In genomic region chr17:44218344-44219125, GRCh38 we compare ENCODE assay signal across 8 cellular contexts. TPM values are rescaled to one million over a fixed set of nuclear protein-coding genes. Genes with fewer than 3 reads are reported as not detected.
DNase-seq lines count a peak whose midpoint lies in the region; ATAC-seq and TF ChIP-seq lines count a peak whose summit lies in the region.

No MANE protein-coding gene starts in this region.

- TF ChIP-seq POLR2A in NB4 (IDR thresholded peaks at IDR 0.05; ENCODE audit: extremely low read depth, insufficient read length) (peak; percentile 29), thyroid gland (IDR thresholded peaks at IDR 0.05) (peak in 1 of 2 donors; percentile 63)

- H3K27me3 Mint-ChIP-seq in osteocyte (ENCODE audit: unreplicated experiment) = no peaks in the 10 kb centered on the region

- H3K9ac ChIP-seq in SK-N-SH = peak overlapping the region; percentile 93; the same call in 1 of the 2 replicates

- peak overlapping the region; percentile 68 for H3K4me3 Mint-ChIP-seq in osteocyte (ENCODE audit: unreplicated experiment)

- H3K9me3 Mint-ChIP-seq in activated naive CD4-positive, alpha-beta T cell treated with anti-CD3 and anti-CD28 coated beads, Interleukin-2, amount 50 U/mL, for 72 hours = no peaks in the 10 kb centered on the region
- no peaks in the 10 kb centered on the region for H3K9me3 Mint-ChIP-seq in osteocyte (ENCODE audit: unreplicated experiment)

- H3K79me2 ChIP-seq in SK-N-SH (ENCODE audit: insufficient read depth) = peaks cover 54% of the 10 kb centered on the region

- H3K4me1 Mint-ChIP-seq in osteocyte (ENCODE audit: unreplicated experiment) = peaks cover 30% of the 10 kb centered on the region

- DNase-seq in EH (ENCODE audit: low read depth) = peak; percentile 92
- DNase-seq in HCEC 1CT = peak; percentile 88
- DNase-seq in NB4 (ENCODE audit: low read depth) = peak; percentile 94
- DNase-seq in SK-N-SH = peak; percentile 95
- peak; percentile 88 to 92 for DNase-seq in activated naive CD4-positive, alpha-beta T cell treated with anti-CD3 and anti-CD28 coated beads, Interleukin-2, amount 50 U/mL, for 72 hours (ENCODE audit: low spot score in 2 of 2)
- peak; percentile 57 to 95 (median 88) for DNase-seq in head of caudate nucleus
- DNase-seq in osteocyte (ENCODE audit: extremely low spot score, unreplicated experiment) = peak; percentile 96
- DNase-seq in thyroid gland = peak; percentile 84 to 88

- POLR2A ChIA-PET in SK-N-SH (lab: Yijun Ruan, JAX) = interaction anchor here (0.8 to 2.3 kb wide), 2 partner anchors 15 to 19 kb away, joined by 3 to 9 read pairs; partner anchors contain the start of gene ATXN7L3

- H3K27ac ChIP-seq in SK-N-SH (ENCODE audit: low read depth in 2 of 2, low read length in 1 of 2) = peak overlapping the region; percentile 84 to 97
- H3K27ac ChIP-seq in thyroid gland = peak overlapping the region; percentile 97 to 99 (median 98)

- H3K36me3 ChIP-seq in SK-N-SH (replicated peaks in 1 of 2; ENCODE audit: control insufficient read depth in 1 of 2, insufficient read depth in 2 of 2, low read length in 1 of 2) (peaks cover 31 to 36% of the 10 kb centered on the region in 2 experiments), thyroid gland (peaks cover 29 to 30% of the 10 kb centered on the region in 2 donors)

- WGBS in SK-N-SH (ENCODE audit: low lambda C conversion rate) = under 1% methylated on average over 40 of the region's 90 CpGs
- WGBS in thyroid gland, 2 donors = 0 to 1% methylated on average over 19 to 39 of the region's 90 CpGs

- CTCF ChIA-PET in SK-N-SH (lab: Yijun Ruan, JAX) = interaction anchor here (0.6 to 5.7 kb wide), 14 partner anchors 8 to 734 kb away, joined by 3 to 61 read pairs (median 4); partner anchors contain the start of genes ATXN7L3, DHX8, FAM171A2 and RUNDC3A

- H3K9me2 ChIP-seq in SK-N-SH = no peaks in the 10 kb centered on the region

- TF ChIP-seq RAD21 in SK-N-SH (IDR thresholded peaks at IDR 0.05; ENCODE audit: low read length) = peak; percentile 44

- peak overlapping the region; percentile 79 for H3K4me3 ChIP-seq in NB4 (ENCODE audit: low read depth, low read length)
- H3K4me3 ChIP-seq in SK-N-SH (ENCODE audit: low read depth in 2 of 2, low read length in 1 of 2) = peak overlapping the region; percentile 70 to 91
- H3K4me3 ChIP-seq in thyroid gland (replicated peaks in 1 of 3) = peak overlapping the region in 2 of 3 donors; percentile 75 to 88

- H3F3A ChIP-seq in SK-N-SH (replicated peaks; ENCODE audit: insufficient read depth) = peaks cover 29% of the 10 kb centered on the region

- peak overlapping the region; percentile 95 for H3K4me2 ChIP-seq in SK-N-SH

- no peaks in the 10 kb centered on the region for H3K27me3 ChIP-seq in SK-N-SH (ENCODE audit: insufficient read depth)
- H3K27me3 ChIP-seq in thyroid gland = no peaks in the 10 kb centered on the region

- peak overlapping the region; percentile 46 to 95 for H3K27ac Mint-ChIP-seq in activated naive CD4-positive, alpha-beta T cell treated with anti-CD3 and anti-CD28 coated beads, Interleukin-2, amount 50 U/mL, for 72 hours
- H3K27ac Mint-ChIP-seq in osteocyte (ENCODE audit: unreplicated experiment) = peak overlapping the region; percentile 55

- H3K9me3 ChIP-seq in SK-N-SH = no peaks in the 10 kb centered on the region
- H3K9me3 ChIP-seq in thyroid gland = no peaks in the 10 kb centered on the region

- intact Hi-C loops in head of caudate nucleus (cut with DNase I) = loop anchor here (2.0 kb wide), 2 partner anchors 90 to 108 kb away; partner anchors contain the start of gene RUNDC3A
- intact Hi-C loops in thyroid gland (cut with DNase I) = loop anchor here (2.0 kb wide), 1 partner anchor 104 kb away; no protein-coding TSS in a partner anchor

- TF ChIP-seq EP300 in SK-N-SH (IDR thresholded peaks at IDR 0.05; ENCODE audit: borderline replicate concordance in 1 of 2, low read depth in 1 of 2, low read length in 1 of 2) = no peak; a peak in 1 of 4 replicates

- H3K36me3 Mint-ChIP-seq in activated naive CD4-positive, alpha-beta T cell treated with anti-CD3 and anti-CD28 coated beads, Interleukin-2, amount 50 U/mL, for 72 hours = peaks cover 33 to 44% of the 10 kb centered on the region in 2 donors
- H3K36me3 Mint-ChIP-seq in osteocyte (ENCODE audit: unreplicated experiment) = peaks cover 23% of the 10 kb centered on the region

- peak; percentile 57 to 58 for ATAC-seq in activated naive CD4-positive, alpha-beta T cell treated with anti-CD3 and anti-CD28 coated beads, Interleukin-2, amount 50 U/mL, for 72 hours

- H4K20me1 ChIP-seq in SK-N-SH (ENCODE audit: insufficient read depth) = peaks cover 31% of the 10 kb centered on the region

- TF ChIP-seq CTCF in NB4 (IDR thresholded peaks at IDR 0.05; ENCODE audit: low read depth, low read length) (peak; percentile 46), SK-N-SH (IDR thresholded peaks at IDR 0.05) (peak; percentile 75), osteocyte (IDR thresholded peaks at IDR 0.05) (peak; percentile 70), thyroid gland (IDR thresholded peaks at IDR 0.05) (peak; percentile 30 to 74 (median 44))

- H2AFZ ChIP-seq in SK-N-SH (ENCODE audit: low read depth) = no peak overlapping the region

- H3K4me1 ChIP-seq in SK-N-SH (ENCODE audit: control insufficient read depth in 1 of 2, insufficient read depth in 2 of 2, low read depth in 1 of 2, low read length in 1 of 2) (peaks cover 20 to 25% of the 10 kb centered on the region in 2 experiments), thyroid gland (peaks cover 21 to 29% of the 10 kb centered on the region in 2 donors)

TF ChIP-seq in SK-N-SH, 30 proteins besides CTCF, POLR2A, EP300 and RAD21 (continues in another document):
- TF ChIP-seq CHD2 (IDR thresholded peaks at IDR 0.05; ENCODE audit: low read length, partially characterized antibody) (peak; percentile 60), NFIC (IDR thresholded peaks at IDR 0.05; ENCODE audit: borderline replicate concordance) (0 out of 2 replicates have a peak, but pooled peaks have one; percentile 50), MXI1 (IDR thresholded peaks at IDR 0.05; ENCODE audit: low read depth, low read length) (peak; percentile 59), RXRA (IDR thresholded peaks at IDR 0.05; ENCODE audit: borderline replicate concordance, low read depth) (no peak; the same call in 1 of the 2 replicates), MEF2A (IDR thresholded peaks at IDR 0.05; ENCODE audit: borderline replicate concordance, low read depth) (no peak), TEAD4 (IDR thresholded peaks at IDR 0.05; ENCODE audit: borderline replicate concordance, insufficient read depth) (no peak), TCF12 (IDR thresholded peaks at IDR 0.05) (no peak), SIN3A (IDR thresholded peaks at IDR 0.05; ENCODE audit: borderline replicate concordance, low read depth, low read length) (peak; percentile 45; the same call in 1 of the 2 replicates), FOXJ3 (CRISPR knock-in tag; IDR thresholded peaks at IDR 0.05) (no peak)
- TF ChIP-seq, protein P1, sequence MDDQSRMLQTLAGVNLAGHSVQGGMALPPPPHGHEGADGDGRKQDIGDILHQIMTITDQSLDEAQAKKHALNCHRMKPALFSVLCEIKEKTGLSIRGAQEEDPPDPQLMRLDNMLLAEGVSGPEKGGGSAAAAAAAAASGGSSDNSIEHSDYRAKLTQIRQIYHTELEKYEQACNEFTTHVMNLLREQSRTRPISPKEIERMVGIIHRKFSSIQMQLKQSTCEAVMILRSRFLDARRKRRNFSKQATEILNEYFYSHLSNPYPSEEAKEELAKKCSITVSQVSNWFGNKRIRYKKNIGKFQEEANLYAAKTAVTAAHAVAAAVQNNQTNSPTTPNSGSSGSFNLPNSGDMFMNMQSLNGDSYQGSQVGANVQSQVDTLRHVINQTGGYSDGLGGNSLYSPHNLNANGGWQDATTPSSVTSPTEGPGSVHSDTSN (IDR thresholded peaks at IDR 0.05) = no peak
- TF ChIP-seq, protein P2, sequence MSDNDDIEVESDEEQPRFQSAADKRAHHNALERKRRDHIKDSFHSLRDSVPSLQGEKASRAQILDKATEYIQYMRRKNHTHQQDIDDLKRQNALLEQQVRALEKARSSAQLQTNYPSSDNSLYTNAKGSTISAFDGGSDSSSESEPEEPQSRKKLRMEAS (IDR thresholded peaks at IDR 0.05; ENCODE audit: low read depth) = peak; percentile 67

RNA-seq across cellular contexts. Expression of gene UBTF, which starts 0.9 kb away (rescaled TPM):
- 33.4 and 37.2 TPM in 2 replicates for polyA plus RNA-seq in SK-N-SH (2012; rRNA removed)
- 32.7 and 34.7 TPM in 2 replicates for polyA plus RNA-seq in SK-N-SH (2012; cell fraction: cytosol; rRNA removed)
- polyA plus RNA-seq in SK-N-SH (2012; cell fraction: nucleus; rRNA removed) = 51.1 and 56.2 TPM in 2 replicates
- 100 to 1,000 TPM; 112 to 134 TPM for total RNA-seq in activated naive CD4-positive, alpha-beta T cell treated with anti-CD3 and anti-CD28 coated beads, Interleukin-2, amount 50 U/mL, for 72 hours
- total RNA-seq in osteocyte (96.9 and 99.0 TPM in 2 replicates), thyroid gland (10 to 100 TPM; 63.6 to 97.4 (median 89.5) TPM)

RNA-seq across cellular contexts. Expression of gene ATXN7L3, which starts 18.9 kb away (rescaled TPM):
- 47.7 and 57.9 TPM in 2 replicates for polyA plus RNA-seq in SK-N-SH (2012; rRNA removed)
- 40.2 and 42.2 TPM in 2 replicates for polyA plus RNA-seq in SK-N-SH (2012; cell fraction: cytosol; rRNA removed)
- polyA plus RNA-seq in SK-N-SH (2012; cell fraction: nucleus; rRNA removed) = 140 and 171 TPM in 2 replicates
- total RNA-seq in activated naive CD4-positive, alpha-beta T cell treated with anti-CD3 and anti-CD28 coated beads, Interleukin-2, amount 50 U/mL, for 72 hours = 10 to 100 TPM; 81.1 to 94.4 TPM
- total RNA-seq in osteocyte (86.2 and 89.0 TPM in 2 replicates), thyroid gland (10 to 100 TPM; 52.4 to 64.5 (median 58.0) TPM)

RNA-seq across cellular contexts. Expression of gene TMUB2, which starts 31.8 kb away (rescaled TPM):
- 49.5 and 62.2 TPM in 2 replicates for polyA plus RNA-seq in SK-N-SH (2012; rRNA removed)
- 22.1 and 29.1 TPM in 2 replicates for polyA plus RNA-seq in SK-N-SH (2012; cell fraction: cytosol; rRNA removed)
- 195 and 198 TPM in 2 replicates for polyA plus RNA-seq in SK-N-SH (2012; cell fraction: nucleus; rRNA removed)
- total RNA-seq in activated naive CD4-positive, alpha-beta T cell treated with anti-CD3 and anti-CD28 coated beads, Interleukin-2, amount 50 U/mL, for 72 hours = 10 to 100 TPM; 27.4 to 50.4 TPM
- 39.3 and 41.3 TPM in 2 replicates for total RNA-seq in osteocyte
- total RNA-seq in thyroid gland = 10 to 100 TPM; 30.6 to 50.5 (median 44.6) TPM

RNA-seq across cellular contexts. Expression of gene ASB16, which starts 48.0 kb away (rescaled TPM):
- not detected in 2 replicates for polyA plus RNA-seq in SK-N-SH (2012; rRNA removed)
- polyA plus RNA-seq in SK-N-SH (2012; cell fraction: cytosol; rRNA removed) = 0.01 and 0.03 TPM in 2 replicates
- polyA plus RNA-seq in SK-N-SH (2012; cell fraction: nucleus; rRNA removed) = 0.14 TPM in 2 replicates
- under 1 TPM; 0.39 to 0.52 TPM for total RNA-seq in activated naive CD4-positive, alpha-beta T cell treated with anti-CD3 and anti-CD28 coated beads, Interleukin-2, amount 50 U/mL, for 72 hours
- not detected in 2 replicates for total RNA-seq in osteocyte
- 1 to 10 TPM; 1.4 to 2.4 (median 1.7) TPM for total RNA-seq in thyroid gland

RNA-seq across cellular contexts. Expression of gene SLC4A1, which starts 49.4 kb away (rescaled TPM):
- not detected in 2 replicates for polyA plus RNA-seq in SK-N-SH (2012; rRNA removed)
- polyA plus RNA-seq in SK-N-SH (2012; cell fraction: cytosol; rRNA removed) = not detected in 2 replicates
- polyA plus RNA-seq in SK-N-SH (2012; cell fraction: nucleus; rRNA removed) = 0.08 TPM in 1 of 2 replicates, not detected in the other
- total RNA-seq in activated naive CD4-positive, alpha-beta T cell treated with anti-CD3 and anti-CD28 coated beads, Interleukin-2, amount 50 U/mL, for 72 hours = not detected
- total RNA-seq in osteocyte (not detected in 2 replicates), thyroid gland (under 1 TPM in 2 of 4 donors, not detected in 2; 0.15 to 0.78 TPM)

Comparison
In these comparisons a context has a peak if more than half of its experiments do, and no peak if none do; other contexts are left out.
1. Peak in every context shown above with its lines: DNase-seq, ATAC-seq, H3K4me3 ChIP-seq and H3K27ac ChIP-seq.